ENCODE assay signal across 8 cellular contexts in the genomic region with DNA sequence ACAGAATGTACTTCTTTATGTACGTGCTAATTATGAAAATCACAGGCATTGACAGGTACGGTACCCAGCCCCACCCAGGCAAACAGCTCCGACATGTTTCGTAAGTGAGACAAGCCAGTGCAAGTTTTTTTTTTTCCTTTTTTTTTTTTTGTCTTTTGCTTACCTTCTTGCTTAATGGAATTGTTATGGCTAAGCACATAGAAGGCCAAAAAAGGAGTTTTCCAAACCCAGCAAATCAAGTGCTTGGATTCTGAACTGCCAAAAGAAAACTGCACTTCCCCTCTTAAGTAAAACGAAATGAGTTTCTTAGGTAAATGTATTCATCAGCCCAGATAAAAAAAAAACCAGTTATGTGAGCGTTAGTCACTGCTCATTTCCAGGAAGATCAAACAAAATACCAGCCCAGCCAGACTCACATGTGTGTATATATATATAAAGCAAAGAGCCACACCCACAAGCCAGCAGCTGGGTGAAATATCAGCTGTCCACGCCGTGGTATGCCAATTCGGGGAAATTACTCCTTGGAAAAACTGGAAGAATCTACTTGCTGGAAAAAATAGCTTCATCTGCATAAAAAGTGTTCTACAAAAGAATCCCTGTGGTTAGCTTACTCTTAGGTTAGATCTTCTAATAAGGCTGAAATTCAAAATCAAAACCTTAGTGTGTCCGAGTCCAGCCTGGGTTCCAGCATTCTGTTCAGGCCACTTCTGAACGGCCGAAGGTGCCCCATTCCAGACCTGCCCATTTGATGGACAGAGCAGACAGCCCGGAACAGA. TPM values are rescaled to one million over a fixed set of nuclear protein-coding genes. Genes with fewer than 3 reads are reported as not detected.
DNase-seq lines count a peak whose midpoint lies in the region; ATAC-seq and TF ChIP-seq lines count a peak whose summit lies in the region.

No MANE protein-coding gene starts in this region.

- CTCF ChIA-PET in AG04450 (lab: Charles Lee), result interaction anchor here (2.3 kb wide), 1 partner anchor 580 kb away, joined by 8 read pairs; no protein-coding TSS in a partner anchor

- peak overlapping the region; percentile 87 for H3K27ac ChIP-seq in AG04450 (ENCODE audit: low read depth, low read length)

- peaks cover 6% of the 10 kb centered on the region; the same call in 1 of the 2 replicates for H3K9me3 ChIP-seq in AG04450 (ENCODE audit: control insufficient read depth, insufficient read depth, low read length)

- DNase-seq in AG04450 (ENCODE audit: low read depth, low spot score) (peak; percentile 87), LoVo (ENCODE audit: low spot score) (peak; percentile 80), fibroblast of mammary gland (ENCODE audit: low read depth) (peak; percentile 90), posterior vena cava (ENCODE audit: low spot score) (peak; percentile 83), ureter (ENCODE audit: low spot score) (no peak)
- peak; percentile 52 for DNase-seq in activated T-cell treated with anti-CD3 and anti-CD28 coated beads, Interleukin-2, amount 50 U/mL, for 1 hour

- ATAC-seq in GM19023 (IDR thresholded peaks at IDR 0.05; ENCODE audit: unreplicated experiment) (no peak), HG02884 (IDR thresholded peaks at IDR 0.05; ENCODE audit: unreplicated experiment) (no peak)

- H3K27me3 ChIP-seq in AG04450 (ENCODE audit: control insufficient read depth, insufficient read depth, low read length), result no peaks in the 10 kb centered on the region

- TF ChIP-seq CTCF in AG04450 (IDR thresholded peaks at IDR 0.05; ENCODE audit: low read depth, low read length), result no peak
- no peak for TF ChIP-seq CTCF in fibroblast of mammary gland (conservative IDR thresholded peaks at IDR 0.05; ENCODE audit: control insufficient read depth, insufficient read depth, low read depth, low read length)

- intact Hi-C loops in posterior vena cava (cut with DNase I), result no loop called here

- POLR2A ChIA-PET in AG04450 (lab: Yijun Ruan, JAX), result interaction anchor here (0.7 to 1.5 kb wide), 6 partner anchors 52 to 584 kb away, joined by 3 to 5 read pairs (median 4); no protein-coding TSS in a partner anchor

- no peak overlapping the region for H3K4me3 ChIP-seq in AG04450 (ENCODE audit: low read depth, low read length)
- H3K4me3 ChIP-seq in fibroblast of mammary gland (ENCODE audit: control insufficient read depth, low read depth, low read length), result no peak overlapping the region

RNA-seq across cellular contexts. Expression of a gene that starts 8.0 kb away (rescaled TPM):
- 46.1 and 47.2 TPM in 2 replicates for polyA plus RNA-seq in AG04450 (2011; rRNA removed)
- polyA minus RNA-seq in AG04450 (2011; rRNA and poly(A)+ RNA removed), result 243 and 375 TPM in 2 replicates
- 100 to 1,000 TPM; 183 to 493 TPM for total RNA-seq in posterior vena cava
- 171 TPM for total RNA-seq in ureter
